22 cellular contexts compared by ENCODE assay signal in genomic region chr16:10151718-10152117, GRCh38. TPM values are rescaled to one million over a fixed set of nuclear protein-coding genes. Genes with fewer than 3 reads are reported as not detected.
"Had no signal": no experiment of that assay in that cellular context is flagged by ENCODE, and none has a peak within 500 bp of the region (broad histone marks: within the 10 kb centered on the region; RNA-seq: fewer than 3 reads in every experiment).

No MANE protein-coding gene starts in this region.

- H3K27me3 ChIP-seq: MG63, Peyer's patch, SJSA1 had no signal

- H3K27ac ChIP-seq: PC-9, Peyer's patch, SJSA1, SK-N-MC had no signal

- H3K36me3 ChIP-seq: MG63, Peyer's patch, SJSA1 had no signal

- H3K9me3 ChIP-seq: MG63, Peyer's patch, SJSA1 had no signal

- H2AFZ ChIP-seq: PC-9 had no signal

- DNase-seq: KBM-7, MG63, NCI-H1092 treated with DMSO at 0.1 percent for 48 hours, NCI-H1436, NCI-H187, NCI-H2029, NCI-H2171 treated with DMSO at 0.1 percent for 48 hours, NCI-H345, NCI-H446 treated with DMSO at 0.1 percent for 48 hours, NCI-H524, NCI-H526 treated with DMSO at 0.1 percent for 48 hours, NCI-H748 treated with DMSO at 0.1 percent for 48 hours, PC-9, Peyer's patch, Right ventricle myocardium superior, SIG-M5, T-helper 2 cell had no signal

- H3K4me3 ChIP-seq: MG63, PC-9, Peyer's patch, SJSA1, SK-N-MC had no signal

- H3K4me1 ChIP-seq: Peyer's patch, SJSA1 had no signal

- H3K4me2 ChIP-seq: PC-9 had no signal

RNA-seq across cellular contexts. Expression of gene GRIN2A, which starts 30.5 kb away (rescaled TPM):
- total RNA-seq: HT-29; LHCN-M2; PC-9; SJSA1; T-helper 1 cell treated with Interleukin-12 subunit alpha and Interleukin-12 subunit beta and Interleukin-4 antibody, amounts not matched to agents 30 ng/mL and 1 ng/mL, for 36 hours had no signal
